ENCODE assay signal across 18 cellular contexts in the genomic region with DNA sequence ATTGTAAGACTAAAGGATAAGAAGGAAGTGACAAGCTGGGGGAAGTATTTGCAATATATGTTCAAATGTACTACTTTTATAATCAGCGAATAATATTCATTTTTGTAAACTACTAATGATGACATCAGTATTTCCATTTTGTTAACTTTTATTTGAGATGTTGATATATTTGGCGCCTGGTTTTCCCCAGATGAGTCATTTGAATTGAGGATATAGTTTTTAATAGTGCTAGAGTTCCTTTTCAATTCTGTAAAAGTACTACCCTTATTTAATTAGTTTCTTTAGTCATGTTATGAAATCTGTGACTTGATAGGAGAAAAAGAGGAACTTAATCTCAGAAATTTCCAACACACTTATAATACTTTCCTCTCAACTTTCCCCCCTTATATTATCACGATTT.
"Had no signal": no experiment of that assay in that cellular context is flagged by ENCODE, and none has a peak within 500 bp of the region (broad histone marks: within the 10 kb centered on the region; RNA-seq: fewer than 3 reads in every experiment).

No MANE protein-coding gene starts in this region.

- DNase-seq: dorsolateral prefrontal cortex; effector CD8-positive, alpha-beta T cell; foreskin melanocyte; head of caudate nucleus; kidney; left cardiac atrium; left ventricle myocardium inferior; mesenchymal stem cell; midbrain; nucleus accumbens; ovary; sigmoid colon; stimulated activated CD4-positive, alpha-beta T cell treated with anti-CD3 and anti-CD28 coated beads, Interleukin-2, amount 100 ng/mL, for 24 hours; stimulated activated CD4-positive, alpha-beta T cell treated with anti-CD3 and anti-CD28 coated beads, Interleukin-4, amount 100 ng/mL, for 4 hours; stimulated activated naive CD4-positive, alpha-beta T cell; stomach; trophoblast cell had no signal

- ATAC-seq: left cardiac atrium; natural killer cell treated with Interleukin-12 subunit alpha and Interleukin-12 subunit beta and Interleukin-15 and Interleukin-18, amount 100 ng/mL, for 72 hours had no signal
